ENCODE assay signal across 9 cellular contexts in genomic region chr19:46133101-46133627, GRCh38. TPM values are rescaled to one million over a fixed set of nuclear protein-coding genes. Genes with fewer than 3 reads are reported as not detected.
DNase-seq lines count a peak whose midpoint lies in the region; ATAC-seq and TF ChIP-seq lines count a peak whose summit lies in the region.
"Had no signal": no experiment of that assay in that cellular context is flagged by ENCODE, and none has a peak within 500 bp of the region (broad histone marks: within the 10 kb centered on the region; RNA-seq: fewer than 3 reads in every experiment).

No MANE protein-coding gene starts in this region.

- CTCF ChIA-PET in Calu3 (lab: Charles Lee): no interaction called here

- peak overlapping the region; percentile 3; the same call in 1 of the 2 replicates for H3K27ac ChIP-seq in VCaP

- no peaks in the 10 kb centered on the region for H3K9me3 Mint-ChIP-seq in Calu3 (ENCODE audit: low read depth, unreplicated experiment)

- H3K27ac Mint-ChIP-seq in Calu3 (ENCODE audit: unreplicated experiment): no peak overlapping the region

- H3K4me1 Mint-ChIP-seq in Calu3 (ENCODE audit: low read depth, unreplicated experiment): peaks cover 16% of the 10 kb centered on the region

- peak overlapping the region; percentile 66 for H3K4me3 ChIP-seq in skeletal muscle satellite cell (ENCODE audit: low read length)
- H3K4me3 ChIP-seq: lung had no signal

- H3K4me1 ChIP-seq in skeletal muscle satellite cell (ENCODE audit: control insufficient read depth, insufficient read depth, low read length): peaks cover 31% of the 10 kb centered on the region

- BruUV-seq in Calu3 (replicated peaks; lab: Mats Ljungman, UMichigan): no TSS peak

- no peak overlapping the region for H3K4me3 Mint-ChIP-seq in Calu3 (ENCODE audit: low read depth, unreplicated experiment)

- peaks cover 54% of the 10 kb centered on the region for H3K27me3 Mint-ChIP-seq in Calu3 (ENCODE audit: unreplicated experiment)

- peak; percentile 45 for DNase-seq in Calu3
- peak; percentile 56 for DNase-seq in NCI-H1092 (lab: John Stamatoyannopoulos, UW)
- peak; percentile 22 to 51 for DNase-seq in hippocampal formation (lab: John Stamatoyannopoulos, UW)

- intact Hi-C loops in Calu3 (cut with micrococcal nuclease; ENCODE audit: unreplicated experiment): no loop called here

- ATAC-seq in GM21576 (IDR thresholded peaks at IDR 0.05; ENCODE audit: unreplicated experiment): no peak
- ATAC-seq in HG02840 (IDR thresholded peaks at IDR 0.05; ENCODE audit: low FRiP score, unreplicated experiment): no peak
- ATAC-seq in HG03097 (IDR thresholded peaks at IDR 0.05; ENCODE audit: low FRiP score, unreplicated experiment): no peak

- peak overlapping the region; percentile 83 for H3K9ac ChIP-seq in skeletal muscle satellite cell (ENCODE audit: low read depth, low read length)

- TF ChIP-seq CTCF in Calu3 (IDR thresholded peaks at IDR 0.05; ENCODE audit: unreplicated experiment): no peak
- no peak for TF ChIP-seq CTCF in VCaP (conservative IDR thresholded peaks at IDR 0.05)

- H3K9me3 ChIP-seq in skeletal muscle satellite cell (replicated peaks; ENCODE audit: low read length): no peaks in the 10 kb centered on the region

- H3K36me3 Mint-ChIP-seq in Calu3 (ENCODE audit: insufficient read depth, unreplicated experiment): no peaks in the 10 kb centered on the region

- peak overlapping the region; percentile 78 for H3K4me2 ChIP-seq in skeletal muscle satellite cell (ENCODE audit: low read length)

- peaks cover 1% of the 10 kb centered on the region for H3K27me3 ChIP-seq in skeletal muscle satellite cell (ENCODE audit: control insufficient read depth, insufficient read depth, low read length)

- no peaks in the 10 kb centered on the region for H3K36me3 ChIP-seq in skeletal muscle satellite cell (ENCODE audit: insufficient read depth, low read length)

RNA-seq across cellular contexts. Expression of gene IGFL3, which starts 8.7 kb away (rescaled TPM):
- total RNA-seq in Calu3 (2022): not detected in 2 replicates
- not detected in 2 replicates for total RNA-seq in skeletal muscle satellite cell (2012; rRNA removed)
- total RNA-seq: lung had no signal

RNA-seq across cellular contexts. Expression of gene IGFL2, which starts 14.9 kb away (rescaled TPM):
- not detected in 2 replicates for total RNA-seq in Calu3 (2022)
- not detected in 2 replicates for total RNA-seq in skeletal muscle satellite cell (2012; rRNA removed)
- total RNA-seq: lung had no signal
